Comparison of ENCODE assay signal across 26 cellular contexts in the genomic region with DNA sequence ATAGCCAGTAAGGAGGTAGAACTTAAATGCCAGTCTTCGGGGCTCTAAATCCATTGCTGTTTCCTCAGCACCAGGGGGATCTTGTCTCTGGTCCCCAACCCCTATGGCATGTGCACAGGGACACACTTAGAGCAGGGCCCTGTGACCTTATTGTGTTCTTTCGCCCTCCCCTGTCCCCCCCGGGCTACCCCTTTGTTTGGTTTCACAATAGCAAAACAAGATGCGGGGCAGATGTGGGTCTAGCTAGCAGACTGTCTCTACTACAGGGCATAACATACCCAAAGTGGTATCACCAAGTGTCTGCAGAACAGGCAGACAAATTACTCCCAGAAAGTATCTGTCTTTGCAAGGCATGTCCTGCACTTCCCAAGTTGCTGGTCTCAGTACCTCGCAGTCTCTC. TPM values are rescaled to one million over a fixed set of nuclear protein-coding genes. Genes with fewer than 3 reads are reported as not detected.
"Had no signal": no experiment of that assay in that cellular context is flagged by ENCODE, and none has a peak within 500 bp of the region (broad histone marks: within the 10 kb centered on the region; RNA-seq: fewer than 3 reads in every experiment).

No MANE protein-coding gene starts in this region.

- H3K36me3 ChIP-seq: heart right ventricle, lower lobe of right lung, neutrophil, ovary, right atrium auricular region, right lobe of liver, tibial nerve, upper lobe of left lung, vagina had no signal

- DNase-seq: heart right ventricle; islet precursor cell; lower lobe of right lung; mesenchymal stem cell; naive B cell; natural killer cell; occipital lobe; ovary; right lobe of liver; stimulated activated CD4-positive, alpha-beta T cell treated with anti-CD3 and anti-CD28 coated beads, Interleukin-1b, Interleukin-23, amount 100 ng/mL, for 48 hours; stimulated activated CD4-positive, alpha-beta T cell treated with anti-CD3 and anti-CD28 coated beads, Interleukin-2, amount 100 ng/mL, for 48 hours; stimulated activated CD4-positive, alpha-beta T cell treated with anti-CD3 and anti-CD28 coated beads, Interleukin-4, amount 100 ng/mL, for 4 hours; stimulated activated CD8-positive, alpha-beta memory T cell treated with anti-CD3 and anti-CD28 coated beads, Interleukin-4, amount 100 ng/mL, for 48 hours; stimulated activated naive CD4-positive, alpha-beta T cell treated with Interleukin-2 at 50 U/mL for 16 hours; stimulated activated naive CD8-positive, alpha-beta T cell treated with anti-CD3 and anti-CD28 coated beads, Interleukin-15, amount 100 ng/mL, for 72 hours; substantia nigra; upper lobe of left lung had no signal

- H3K4me3 ChIP-seq: heart right ventricle, hepatocyte, lower lobe of right lung, ovary, right atrium auricular region, right lobe of liver, smooth muscle cell, tibial nerve, upper lobe of left lung, vagina had no signal

- H3K36me3 Mint-ChIP-seq: natural killer cell had no signal

- H3K4me2 ChIP-seq: hepatocyte, smooth muscle cell had no signal

- H3K27ac ChIP-seq: heart right ventricle, hepatocyte, lower lobe of right lung, neutrophil, ovary, right atrium auricular region, right lobe of liver, tibial nerve, upper lobe of left lung, vagina had no signal

- H3K27ac Mint-ChIP-seq: natural killer cell; progenitor cell of endocrine pancreas; stimulated activated memory B cell treated with anti-CD40 and anti-IgM and Interleukin-4, amounts not matched to agents 10 μg/mL and 1 μg/mL and 100 μg/mL, for 72 hours; stimulated activated naive CD8-positive, alpha-beta T cell treated with anti-CD3 and anti-CD28 coated beads, Interleukin-15, amount 100 ng/mL, for 72 hours had no signal

- H3K9me3 ChIP-seq: heart right ventricle, lower lobe of right lung, neutrophil, ovary, right atrium auricular region, right lobe of liver, upper lobe of left lung, vagina had no signal

- H3K27me3 ChIP-seq: ovary, right lobe of liver, vagina had no signal

- H3K79me2 ChIP-seq: hepatocyte had no signal

- H2AFZ ChIP-seq: hepatocyte had no signal

- H3K9me3 Mint-ChIP-seq: natural killer cell had no signal

RNA-seq across cellular contexts. Expression of gene FBLL1, which starts 2.1 kb away (rescaled TPM):
- total RNA-seq: lower lobe of right lung, mononuclear cell, natural killer cell, tibial nerve, vagina had no signal
